Comparison of ENCODE assay signal across 8 cellular contexts in genomic region chr6:142942805-142943227, GRCh38. TPM values are rescaled to one million over a fixed set of nuclear protein-coding genes. Genes with fewer than 3 reads are reported as not detected.
DNase-seq lines count a peak whose midpoint lies in the region; ATAC-seq and TF ChIP-seq lines count a peak whose summit lies in the region.

No MANE protein-coding gene starts in this region.

- H3K27ac ChIP-seq in heart right ventricle: peak overlapping the region in 5 of 10 donors; percentile 99 to 100 (median 99)

- intact Hi-C loops in heart right ventricle (cut with DNase I) (loop anchor here in 9 of 10 donors (5.0 to 10.0 kb wide), 8 partner anchors 56 to 482 kb away; no protein-coding TSS in a partner anchor), Right ventricle myocardium inferior (cut with DNase I) (loop anchor here (5.0 kb wide), 2 partner anchors 196 to 569 kb away; partner anchors contain the start of gene FUCA2), posterior vena cava (cut with DNase I) (loop anchor here in 1 of 2 donors (10.0 kb wide), 3 partner anchors 58 to 248 kb away; no protein-coding TSS in a partner anchor)

- TF ChIP-seq CTCF in heart right ventricle (IDR thresholded peaks at IDR 0.05) (peak; percentile 29 to 68 (median 61)), choroid plexus epithelial cell (conservative IDR thresholded peaks at IDR 0.05; ENCODE audit: low read depth, low read length) (peak; percentile 39)

- ATAC-seq in heart right ventricle (no peak), Right ventricle myocardium inferior (no peak), GM18502 (IDR thresholded peaks at IDR 0.05; ENCODE audit: poor library complexity, unreplicated experiment) (no peak)

- H3K4me3 ChIP-seq in heart right ventricle: no peak overlapping the region
- H3K4me3 ChIP-seq in choroid plexus epithelial cell (ENCODE audit: low read depth, low read length): no peak overlapping the region
- H3K4me3 ChIP-seq in neuron (ENCODE audit: low read length): peak overlapping the region; percentile 63

- 60 to 73% methylated on average over 3 of the region's 3 CpGs for WGBS in heart right ventricle, 2 donors

- no peak for DNase-seq in heart right ventricle
- DNase-seq in Right ventricle myocardium inferior (ENCODE audit: missing footprints): no peak
- peak; percentile 9 for DNase-seq in NCI-H69 (lab: John Stamatoyannopoulos, UW)
- DNase-seq in choroid plexus epithelial cell (ENCODE audit: low read depth): peak; percentile 75
- DNase-seq in NCI-H146 (lab: John Stamatoyannopoulos, UW): no peak
- DNase-seq in posterior vena cava (ENCODE audit: low spot score): no peak

- H3K36me3 ChIP-seq in heart right ventricle (no peaks in the 10 kb centered on the region), neuron (ENCODE audit: insufficient read depth, low read length) (no peaks in the 10 kb centered on the region)

- peaks cover 0 to 59% (median 28%) of the 10 kb centered on the region in 9 donors for H3K4me1 ChIP-seq in heart right ventricle
- H3K4me1 ChIP-seq in neuron (ENCODE audit: insufficient read depth, low read length): peaks cover 13% of the 10 kb centered on the region

- H3K9me3 ChIP-seq in heart right ventricle (no peaks in the 10 kb centered on the region), neuron (ENCODE audit: low read length) (no peaks in the 10 kb centered on the region)

- H3K27me3 ChIP-seq in heart right ventricle: no peaks in the 10 kb centered on the region
- peaks cover 2% of the 10 kb centered on the region for H3K27me3 ChIP-seq in neuron (ENCODE audit: insufficient read depth, low read length)

- no peak overlapping the region for H2AFZ ChIP-seq in neuron (ENCODE audit: low read depth, low read length)

RNA-seq across cellular contexts. Expression of gene HIVEP2, which starts 2.2 kb away (rescaled TPM):
- 10 to 100 TPM; 10.3 to 31.6 (median 21.7) TPM for total RNA-seq in heart right ventricle
- polyA plus RNA-seq in heart right ventricle: 1 to 10 TPM; 2.1 to 2.9 TPM
- total RNA-seq in Right ventricle myocardium inferior: 12.6 TPM
- total RNA-seq in posterior vena cava: 10 to 100 TPM; 28.4 to 30.8 TPM

Comparison
In these comparisons a context has a peak if more than half of its experiments do, and no peak if none do; other contexts are left out.
1. DNase-seq: peak in NCI-H69 (single experiment) and choroid plexus epithelial cell (single experiment); none in heart right ventricle (0 of 2), Right ventricle myocardium inferior (single experiment), NCI-H146 (single experiment) and posterior vena cava (single experiment).